ENCODE assay signal across 12 cellular contexts in the genomic region with DNA sequence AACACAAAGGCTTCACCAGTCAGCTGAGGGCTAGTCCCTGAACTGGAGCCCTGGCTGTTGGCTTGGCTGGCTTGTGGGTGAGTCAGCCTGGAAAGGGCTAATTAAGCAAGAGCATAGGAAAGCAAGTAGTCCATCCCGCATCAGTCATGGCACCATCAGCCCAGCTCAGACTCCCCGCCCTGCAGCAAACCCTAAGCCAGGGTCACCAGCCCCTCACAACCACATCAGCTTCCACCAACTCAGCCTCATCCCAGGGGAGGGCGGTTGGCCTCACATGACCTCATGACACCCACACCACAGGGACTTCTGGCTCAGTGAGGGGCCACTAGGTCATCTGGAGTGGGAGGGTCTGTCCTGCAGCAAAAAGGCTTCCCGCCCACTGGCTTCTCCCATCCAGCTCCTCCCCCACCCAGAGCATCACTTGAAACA. TPM values are rescaled to one million over a fixed set of nuclear protein-coding genes. Genes with fewer than 3 reads are reported as not detected.
DNase-seq lines count a peak whose midpoint lies in the region; ATAC-seq and TF ChIP-seq lines count a peak whose summit lies in the region.
"Had no signal": no experiment of that assay in that cellular context is flagged by ENCODE, and none has a peak within 500 bp of the region (broad histone marks: within the 10 kb centered on the region; RNA-seq: fewer than 3 reads in every experiment).

No MANE protein-coding gene starts in this region.

- no peak overlapping the region for H3K4me3 Mint-ChIP-seq in activated CD4-positive, alpha-beta memory T cell treated with anti-CD3 and anti-CD28 coated beads for 36 hours
- no peak overlapping the region for H3K4me3 Mint-ChIP-seq in activated CD4-positive, alpha-beta memory T cell treated with anti-CD3 and anti-CD28 coated beads, Interleukin-2, amount 10 ng/mL, durations not matched to agents 7 days and 5 days
- no peak overlapping the region for H3K4me3 Mint-ChIP-seq in stimulated activated effector memory CD8-positive, alpha-beta T cell treated with anti-CD3 and anti-CD28 coated beads, Interleukin-12 subunit alpha, Interleukin-12 subunit beta, amount 100 ng/mL, for 72 hours
- H3K4me3 Mint-ChIP-seq in activated naive CD8-positive, alpha-beta T cell treated with anti-CD3 and anti-CD28 coated beads for 36 hours: no peak overlapping the region
- H3K4me3 Mint-ChIP-seq: activated T-helper 1 cell treated with anti-CD3 and anti-CD28 coated beads, Interleukin-12 subunit alpha, Interleukin-12 subunit beta, Interleukin-2, Interleukin-4 antibody, amounts not matched to agents 30 ng/mL and 10 ng/mL and 1 ng/mL, durations not matched to agents 14 hours and 24 hours and 36 hours had no signal

- POLR2A ChIA-PET in activated CD4-positive, alpha-beta memory T cell treated with anti-CD3 and anti-CD28 coated beads for 36 hours (lab: Charles Lee): no interaction called here
- POLR2A ChIA-PET in activated CD4-positive, alpha-beta memory T cell treated with anti-CD3 and anti-CD28 coated beads, Interleukin-2, amount 10 ng/mL, durations not matched to agents 7 days and 5 days (lab: Charles Lee): no interaction called here

- H3K27ac Mint-ChIP-seq in activated CD4-positive, alpha-beta memory T cell treated with anti-CD3 and anti-CD28 coated beads for 36 hours: no peak overlapping the region
- no peak overlapping the region for H3K27ac Mint-ChIP-seq in activated CD4-positive, alpha-beta memory T cell treated with anti-CD3 and anti-CD28 coated beads, Interleukin-2, amount 10 ng/mL, durations not matched to agents 7 days and 5 days
- no peak overlapping the region for H3K27ac Mint-ChIP-seq in stimulated activated effector memory CD8-positive, alpha-beta T cell treated with anti-CD3 and anti-CD28 coated beads, Interleukin-12 subunit alpha, Interleukin-12 subunit beta, amount 100 ng/mL, for 72 hours
- no peak overlapping the region for H3K27ac Mint-ChIP-seq in activated naive CD8-positive, alpha-beta T cell treated with anti-CD3 and anti-CD28 coated beads for 36 hours
- H3K27ac Mint-ChIP-seq: activated T-helper 1 cell treated with anti-CD3 and anti-CD28 coated beads, Interleukin-12 subunit alpha, Interleukin-12 subunit beta, Interleukin-2, Interleukin-4 antibody, amounts not matched to agents 30 ng/mL and 10 ng/mL and 1 ng/mL, durations not matched to agents 14 hours and 24 hours and 36 hours had no signal

- in situ Hi-C loops in mammary epithelial cell (cut with MboI; ENCODE audit: low sequenced_read_pairs in 2 of 2): no loop called here

- ATAC-seq in upper lobe of right lung: no peak
- ATAC-seq in stimulated activated effector memory CD8-positive, alpha-beta T cell treated with anti-CD3 and anti-CD28 coated beads, Interleukin-12 subunit alpha, Interleukin-12 subunit beta, amount 100 ng/mL, for 72 hours: no peak

- H3K4me2 ChIP-seq in mammary epithelial cell (ENCODE audit: insufficient read depth, low read depth, low read length): no peak overlapping the region
- H3K4me2 ChIP-seq: A549 had no signal

- H3K9me3 ChIP-seq in mammary epithelial cell (replicated peaks; ENCODE audit: insufficient read depth, low read length): no peaks in the 10 kb centered on the region
- no peaks in the 10 kb centered on the region for H3K9me3 ChIP-seq in upper lobe of right lung
- H3K9me3 ChIP-seq: A549, spleen had no signal

- H3K36me3 ChIP-seq in mammary epithelial cell (ENCODE audit: insufficient read depth, low read length): peaks cover 22% of the 10 kb centered on the region
- H3K36me3 ChIP-seq in upper lobe of right lung: peaks cover 56% of the 10 kb centered on the region

- H3K4me1 ChIP-seq in mammary epithelial cell (ENCODE audit: insufficient read depth, low read length): peaks cover 27% of the 10 kb centered on the region
- H3K4me1 ChIP-seq in upper lobe of right lung: no peaks in the 10 kb centered on the region

- H4K20me1 ChIP-seq in mammary epithelial cell (ENCODE audit: insufficient read depth, low read length): no peaks in the 10 kb centered on the region

- TF ChIP-seq CTCF in mammary epithelial cell (conservative IDR thresholded peaks at IDR 0.05 in 1 of 2, IDR thresholded peaks at IDR 0.05 in 1 of 2; ENCODE audit: extremely low read depth in 1 of 2, insufficient read depth in 1 of 2, low read depth in 1 of 2, low read length in 2 of 2): no peak
- TF ChIP-seq CTCF in upper lobe of right lung (IDR thresholded peaks at IDR 0.05): no peak

- peaks cover 12% of the 10 kb centered on the region for H3K79me2 ChIP-seq in mammary epithelial cell (ENCODE audit: insufficient read depth, low read length)

- H3K4me3 ChIP-seq in mammary epithelial cell (replicated peaks in 1 of 3; ENCODE audit: insufficient read depth in 1 of 3, low read depth in 2 of 3, low read length in 3 of 3) (no peak overlapping the region), upper lobe of right lung (no peak overlapping the region)
- H3K4me3 ChIP-seq: A549, spleen had no signal

- CTCF ChIA-PET in activated CD4-positive, alpha-beta memory T cell treated with anti-CD3 and anti-CD28 coated beads for 36 hours (lab: Charles Lee): no interaction called here
- CTCF ChIA-PET in activated CD4-positive, alpha-beta memory T cell treated with anti-CD3 and anti-CD28 coated beads, Interleukin-2, amount 10 ng/mL, durations not matched to agents 7 days and 5 days (lab: Charles Lee): no interaction called here
- CTCF ChIA-PET in mammary epithelial cell (lab: Charles Lee; ENCODE audit: low non-redundant PET): no interaction called here

- dilution Hi-C loops in mammary epithelial cell (cut with HindIII; ENCODE audit: low sequenced_read_pairs): no loop called here

- no peak overlapping the region for H2AFZ ChIP-seq in mammary epithelial cell (ENCODE audit: low read depth, low read length)

- intact Hi-C loops in activated CD4-positive, alpha-beta memory T cell treated with anti-CD3 and anti-CD28 coated beads for 36 hours (cut with micrococcal nuclease): no loop called here
- intact Hi-C loops in mammary epithelial cell (cut with micrococcal nuclease) (no loop called here), upper lobe of right lung (cut with DNase I) (no loop called here)

- no peaks in the 10 kb centered on the region for H3K27me3 ChIP-seq in mammary epithelial cell (ENCODE audit: insufficient read depth, low read length)
- no peaks in the 10 kb centered on the region for H3K27me3 ChIP-seq in upper lobe of right lung
- H3K27me3 ChIP-seq: spleen had no signal

- no peaks in the 10 kb centered on the region for H3K4me1 Mint-ChIP-seq in activated CD4-positive, alpha-beta memory T cell treated with anti-CD3 and anti-CD28 coated beads for 36 hours (ENCODE audit: low read depth)
- no peaks in the 10 kb centered on the region for H3K4me1 Mint-ChIP-seq in activated CD4-positive, alpha-beta memory T cell treated with anti-CD3 and anti-CD28 coated beads, Interleukin-2, amount 10 ng/mL, durations not matched to agents 7 days and 5 days
- no peaks in the 10 kb centered on the region for H3K4me1 Mint-ChIP-seq in stimulated activated effector memory CD8-positive, alpha-beta T cell treated with anti-CD3 and anti-CD28 coated beads, Interleukin-12 subunit alpha, Interleukin-12 subunit beta, amount 100 ng/mL, for 72 hours
- H3K4me1 Mint-ChIP-seq in activated naive CD8-positive, alpha-beta T cell treated with anti-CD3 and anti-CD28 coated beads for 36 hours: peaks cover 2% of the 10 kb centered on the region

- BruUV-seq in mammary epithelial cell (replicated peaks; lab: Mats Ljungman, UMichigan): no TSS peak

- H3K27ac ChIP-seq in mammary epithelial cell (ENCODE audit: insufficient read depth, low read depth, low read length): no peak overlapping the region
- H3K27ac ChIP-seq in upper lobe of right lung: no peak overlapping the region
- H3K27ac ChIP-seq: A549, spleen had no signal

- H3K27me3 Mint-ChIP-seq in activated CD4-positive, alpha-beta memory T cell treated with anti-CD3 and anti-CD28 coated beads for 36 hours: no peaks in the 10 kb centered on the region
- H3K27me3 Mint-ChIP-seq in activated CD4-positive, alpha-beta memory T cell treated with anti-CD3 and anti-CD28 coated beads, Interleukin-2, amount 10 ng/mL, durations not matched to agents 7 days and 5 days: no peaks in the 10 kb centered on the region
- no peaks in the 10 kb centered on the region for H3K27me3 Mint-ChIP-seq in activated naive CD8-positive, alpha-beta T cell treated with anti-CD3 and anti-CD28 coated beads for 36 hours

- peaks cover 3% of the 10 kb centered on the region for H3K36me3 Mint-ChIP-seq in activated CD4-positive, alpha-beta memory T cell treated with anti-CD3 and anti-CD28 coated beads for 36 hours
- H3K36me3 Mint-ChIP-seq in activated CD4-positive, alpha-beta memory T cell treated with anti-CD3 and anti-CD28 coated beads, Interleukin-2, amount 10 ng/mL, durations not matched to agents 7 days and 5 days (ENCODE audit: low read depth): peaks cover 18% of the 10 kb centered on the region
- peaks cover 8% of the 10 kb centered on the region for H3K36me3 Mint-ChIP-seq in stimulated activated effector memory CD8-positive, alpha-beta T cell treated with anti-CD3 and anti-CD28 coated beads, Interleukin-12 subunit alpha, Interleukin-12 subunit beta, amount 100 ng/mL, for 72 hours
- H3K36me3 Mint-ChIP-seq in activated naive CD8-positive, alpha-beta T cell treated with anti-CD3 and anti-CD28 coated beads for 36 hours: peaks cover 6% of the 10 kb centered on the region

- DNase-seq in activated CD4-positive, alpha-beta memory T cell treated with anti-CD3 and anti-CD28 coated beads for 36 hours: peak; percentile 4
- no peak for DNase-seq in activated CD4-positive, alpha-beta memory T cell treated with anti-CD3 and anti-CD28 coated beads, Interleukin-2, amount 10 ng/mL, durations not matched to agents 7 days and 5 days
- DNase-seq in mammary epithelial cell (peak; percentile 47), islet precursor cell (peak; percentile 81), upper lobe of right lung (peak; percentile 36), NCI-H82 (lab: John Stamatoyannopoulos, UW) (no peak)
- no peak for DNase-seq in stimulated activated effector memory CD8-positive, alpha-beta T cell treated with anti-CD3 and anti-CD28 coated beads, Interleukin-12 subunit alpha, Interleukin-12 subunit beta, amount 100 ng/mL, for 72 hours (ENCODE audit: low spot score in 2 of 2)
- DNase-seq in activated naive CD8-positive, alpha-beta T cell treated with anti-CD3 and anti-CD28 coated beads for 36 hours: no peak
- DNase-seq: NCI-H1694, spleen had no signal

- WGBS in mammary epithelial cell (ENCODE audit: low coverage, missing lambda C conversion rate): 85% methylated on average over 3 of the region's 4 CpGs

- no peak overlapping the region for H3K9ac ChIP-seq in mammary epithelial cell (ENCODE audit: insufficient read depth, low read length)

- no peaks in the 10 kb centered on the region for H3K9me3 Mint-ChIP-seq in activated CD4-positive, alpha-beta memory T cell treated with anti-CD3 and anti-CD28 coated beads for 36 hours
- peaks cover 4% of the 10 kb centered on the region for H3K9me3 Mint-ChIP-seq in activated CD4-positive, alpha-beta memory T cell treated with anti-CD3 and anti-CD28 coated beads, Interleukin-2, amount 10 ng/mL, durations not matched to agents 7 days and 5 days
- no peaks in the 10 kb centered on the region for H3K9me3 Mint-ChIP-seq in stimulated activated effector memory CD8-positive, alpha-beta T cell treated with anti-CD3 and anti-CD28 coated beads, Interleukin-12 subunit alpha, Interleukin-12 subunit beta, amount 100 ng/mL, for 72 hours
- no peaks in the 10 kb centered on the region for H3K9me3 Mint-ChIP-seq in activated naive CD8-positive, alpha-beta T cell treated with anti-CD3 and anti-CD28 coated beads for 36 hours
- H3K9me3 Mint-ChIP-seq: activated T-helper 1 cell treated with anti-CD3 and anti-CD28 coated beads, Interleukin-12 subunit alpha, Interleukin-12 subunit beta, Interleukin-2, Interleukin-4 antibody, amounts not matched to agents 30 ng/mL and 10 ng/mL and 1 ng/mL, durations not matched to agents 14 hours and 24 hours and 36 hours had no signal

RNA-seq across cellular contexts. Expression of a gene that starts 7.0 kb away (rescaled TPM):
- total RNA-seq in activated CD4-positive, alpha-beta memory T cell treated with anti-CD3 and anti-CD28 coated beads for 36 hours: 1 to 10 TPM; 5.7 to 6.7 TPM
- total RNA-seq in activated CD4-positive, alpha-beta memory T cell treated with anti-CD3 and anti-CD28 coated beads, Interleukin-2, amount 10 ng/mL, durations not matched to agents 7 days and 5 days: 1 to 10 TPM; 4.2 to 4.4 TPM
- total RNA-seq in mammary epithelial cell (1 to 10 TPM in 1 of 2 donors, under 1 TPM in 1; 0.26 to 5.0 TPM), upper lobe of right lung (4.7 TPM)
- polyA plus RNA-seq in mammary epithelial cell: 6.2 TPM
- 6.0 TPM for polyA minus RNA-seq in mammary epithelial cell
- 1 to 10 TPM; 6.3 to 6.9 TPM for total RNA-seq in activated naive CD8-positive, alpha-beta T cell treated with anti-CD3 and anti-CD28 coated beads for 36 hours

RNA-seq across cellular contexts. Expression of a gene that starts 35.9 kb away (rescaled TPM):
- total RNA-seq in activated CD4-positive, alpha-beta memory T cell treated with anti-CD3 and anti-CD28 coated beads for 36 hours: under 1 TPM in 1 of 2 experiments, not detected in 1; 0.22 TPM
- under 1 TPM in 1 of 2 experiments, not detected in 1; 0.18 TPM for total RNA-seq in activated CD4-positive, alpha-beta memory T cell treated with anti-CD3 and anti-CD28 coated beads, Interleukin-2, amount 10 ng/mL, durations not matched to agents 7 days and 5 days
- under 1 TPM in 1 of 2 donors, not detected in 1; 0.50 TPM for total RNA-seq in mammary epithelial cell
- not detected for polyA plus RNA-seq in mammary epithelial cell
- not detected for polyA minus RNA-seq in mammary epithelial cell
- total RNA-seq in upper lobe of right lung: 0.46 TPM
- under 1 TPM in 1 of 2 experiments, not detected in 1; 0.43 TPM for total RNA-seq in activated naive CD8-positive, alpha-beta T cell treated with anti-CD3 and anti-CD28 coated beads for 36 hours
- polyA plus RNA-seq: A549 had no signal

RNA-seq across cellular contexts. Expression of a gene that starts 37.3 kb away (rescaled TPM):
- total RNA-seq in activated CD4-positive, alpha-beta memory T cell treated with anti-CD3 and anti-CD28 coated beads for 36 hours: 10 to 100 TPM; 22.7 to 22.8 TPM
- total RNA-seq in activated CD4-positive, alpha-beta memory T cell treated with anti-CD3 and anti-CD28 coated beads, Interleukin-2, amount 10 ng/mL, durations not matched to agents 7 days and 5 days: 10 to 100 TPM; 54.7 to 56.1 TPM
- total RNA-seq in mammary epithelial cell (100 to 1,000 TPM in 1 of 2 donors, 10 to 100 TPM in 1; 69.2 to 126 TPM), upper lobe of right lung (108 TPM)
- 114 TPM for polyA plus RNA-seq in mammary epithelial cell
- polyA minus RNA-seq in mammary epithelial cell: 174 TPM
- total RNA-seq in activated naive CD8-positive, alpha-beta T cell treated with anti-CD3 and anti-CD28 coated beads for 36 hours: 10 to 100 TPM; 15.8 to 16.7 TPM

Comparison
In these comparisons a context has a peak if more than half of its experiments do, and no peak if none do; other contexts are left out.
1. DNase-seq: peak in activated CD4-positive, alpha-beta memory T cell treated with anti-CD3 and anti-CD28 coated beads for 36 hours (single experiment), mammary epithelial cell (single experiment), islet precursor cell (single experiment) and upper lobe of right lung (single experiment); none in activated CD4-positive, alpha-beta memory T cell treated with anti-CD3 and anti-CD28 coated beads, Interleukin-2, amount 10 ng/mL, durations not matched to agents 7 days and 5 days (single experiment), NCI-H82 (single experiment), stimulated activated effector memory CD8-positive, alpha-beta T cell treated with anti-CD3 and anti-CD28 coated beads, Interleukin-12 subunit alpha, Interleukin-12 subunit beta, amount 100 ng/mL, for 72 hours (0 of 2) and activated naive CD8-positive, alpha-beta T cell treated with anti-CD3 and anti-CD28 coated beads for 36 hours (single experiment).